ENCODE assay signal across 15 cellular contexts in genomic region chr10:48213047-48213446, GRCh38.
DNase-seq lines count a peak whose midpoint lies in the region; ATAC-seq lines count a peak whose summit lies in the region.
"Had no signal": no experiment of that assay in that cellular context is flagged by ENCODE, and none has a peak within 500 bp of the region (broad histone marks: within the 10 kb centered on the region; RNA-seq: fewer than 3 reads in every experiment).

No MANE protein-coding gene starts in this region.

- DNase-seq in Ammon's horn (ENCODE audit: low spot score) (peak; percentile 18), globus pallidus (ENCODE audit: low spot score) (peak; percentile 16), midbrain (lab: John Stamatoyannopoulos, UW) (peak; percentile 21), superior temporal gyrus (ENCODE audit: extremely low spot score) (peak; percentile 31), amygdala (lab: John Stamatoyannopoulos, UW) (no peak)
- DNase-seq: BE2C; CD4-positive, alpha-beta T cell; CD8-positive, alpha-beta memory T cell; DMS53; DMS79 treated with DMSO at 0.1 percent for 48 hours; H9; HFFc6 had no signal

- ATAC-seq in GM18868 (IDR thresholded peaks at IDR 0.05; ENCODE audit: unreplicated experiment) (no peak), GM21529 (IDR thresholded peaks at IDR 0.05; ENCODE audit: unreplicated experiment) (no peak)
- ATAC-seq: GM23338 had no signal

Comparison
In these comparisons a context has a peak if more than half of its experiments do, and no peak if none do; other contexts are left out.
1. DNase-seq: peak in Ammon's horn (single experiment), globus pallidus (single experiment), midbrain (single experiment) and superior temporal gyrus (single experiment); none in amygdala (0 of 56).